In the genomic region with DNA sequence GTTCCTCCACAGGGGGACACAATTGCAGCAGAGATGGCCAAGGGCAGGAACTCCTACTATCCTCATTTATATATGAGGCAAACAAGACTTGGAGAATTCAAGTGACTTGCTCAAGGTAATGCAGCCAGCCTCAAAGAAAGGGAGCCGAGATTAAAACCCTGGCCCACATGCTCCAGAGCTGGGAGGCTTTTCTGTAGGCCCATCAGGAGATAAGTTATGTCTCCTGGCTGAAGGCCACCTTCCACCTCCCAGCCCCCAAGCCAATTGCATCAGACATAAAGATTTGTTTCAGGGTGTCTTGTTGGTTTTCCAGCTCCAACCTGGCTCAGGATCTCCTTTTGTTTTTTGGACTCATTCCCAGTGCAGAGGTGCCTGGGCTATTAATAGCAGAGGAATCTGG, we compare ENCODE assay signal across 16 cellular contexts. TPM values are rescaled to one million over a fixed set of nuclear protein-coding genes. Genes with fewer than 3 reads are reported as not detected.
DNase-seq lines count a peak whose midpoint lies in the region; ATAC-seq and TF ChIP-seq lines count a peak whose summit lies in the region.
"Had no signal": no experiment of that assay in that cellular context is flagged by ENCODE, and none has a peak within 500 bp of the region (broad histone marks: within the 10 kb centered on the region; RNA-seq: fewer than 3 reads in every experiment).

No MANE protein-coding gene starts in this region.

- H3K27me3 Mint-ChIP-seq in activated CD8-positive, alpha-beta memory T cell treated with anti-CD3 and anti-CD28 coated beads, Interleukin-2, amount 10 ng/mL, durations not matched to agents 7 days and 5 days, result peaks cover 26% of the 10 kb centered on the region
- H3K27me3 Mint-ChIP-seq in activated B cell treated with CpG ODN at 0.5 μM for 24 hours, result peaks cover 10% of the 10 kb centered on the region

- H3K27ac ChIP-seq in mesenchymal stem cell (ENCODE audit: low read length, poor library complexity, severe bottlenecking), result no peak overlapping the region
- no peak overlapping the region for H3K27ac ChIP-seq in tibial artery

- no peak overlapping the region for H3K27ac Mint-ChIP-seq in activated CD8-positive, alpha-beta memory T cell treated with anti-CD3 and anti-CD28 coated beads, Interleukin-2, amount 10 ng/mL, durations not matched to agents 7 days and 5 days
- peak overlapping the region; percentile 42 for H3K27ac Mint-ChIP-seq in activated B cell treated with CpG ODN at 0.5 μM for 24 hours
- H3K27ac Mint-ChIP-seq: CD4-positive, alpha-beta T cell had no signal

- H2BK120ac ChIP-seq in mesenchymal stem cell (ENCODE audit: low read depth, low read length), result no peak overlapping the region

- H2AFZ ChIP-seq in mesenchymal stem cell (ENCODE audit: low read depth, low read length), result no peak overlapping the region

- H3K4ac ChIP-seq in mesenchymal stem cell (ENCODE audit: low read depth in 1 of 2, low read length in 2 of 2), result no peak overlapping the region

- H3K4me1 Mint-ChIP-seq in activated CD8-positive, alpha-beta memory T cell treated with anti-CD3 and anti-CD28 coated beads, Interleukin-2, amount 10 ng/mL, durations not matched to agents 7 days and 5 days, result peaks cover 2% of the 10 kb centered on the region
- H3K4me1 Mint-ChIP-seq in activated B cell treated with CpG ODN at 0.5 μM for 24 hours, result peaks cover 27% of the 10 kb centered on the region

- ATAC-seq in activated CD8-positive, alpha-beta memory T cell treated with anti-CD3 and anti-CD28 coated beads, Interleukin-2, amount 10 ng/mL, durations not matched to agents 7 days and 5 days, result no peak
- ATAC-seq in activated B cell treated with CpG ODN at 0.5 μM for 24 hours (ENCODE audit: low read depth), result no peak

- peaks cover 68 to 74% of the 10 kb centered on the region in 2 experiments for H3K27me3 ChIP-seq in mesenchymal stem cell (ENCODE audit: control insufficient read depth in 1 of 2, insufficient read depth in 1 of 2, low read length in 2 of 2)
- H3K27me3 ChIP-seq in tibial artery, result peaks cover 0 to 7% of the 10 kb centered on the region in 2 donors
- H3K27me3 ChIP-seq: BE2C had no signal

- H3K79me1 ChIP-seq in mesenchymal stem cell (replicated peaks; ENCODE audit: low read length, poor library complexity, severe bottlenecking), result no peaks in the 10 kb centered on the region

- H2BK15ac ChIP-seq in mesenchymal stem cell (ENCODE audit: low read depth, poor library complexity, severe bottlenecking), result peak overlapping the region; percentile 19

- TF ChIP-seq CTCF in activated B cell treated with CpG ODN at 0.5 μM for 24 hours (IDR thresholded peaks at IDR 0.05), result no peak
- TF ChIP-seq CTCF in tibial artery (IDR thresholded peaks at IDR 0.05), result no peak

- no peak overlapping the region for H2AK5ac ChIP-seq in mesenchymal stem cell (ENCODE audit: low read length, severe bottlenecking)

- H3K4me3 ChIP-seq in mesenchymal stem cell (ENCODE audit: insufficient read depth in 1 of 2, low read depth in 1 of 2, low read length in 2 of 2) (no peak overlapping the region), tibial artery (no peak overlapping the region)

- H2BK12ac ChIP-seq in mesenchymal stem cell (ENCODE audit: low read length in 2 of 2), result no peak overlapping the region

- POLR2A ChIA-PET in activated B cell treated with CpG ODN at 0.5 μM for 24 hours (lab: Charles Lee), result no interaction called here

- no peak overlapping the region for H3K18ac ChIP-seq in mesenchymal stem cell (ENCODE audit: low read depth in 1 of 2, low read length in 2 of 2)

- H3K36me3 Mint-ChIP-seq in activated CD8-positive, alpha-beta memory T cell treated with anti-CD3 and anti-CD28 coated beads, Interleukin-2, amount 10 ng/mL, durations not matched to agents 7 days and 5 days, result no peaks in the 10 kb centered on the region
- no peaks in the 10 kb centered on the region for H3K36me3 Mint-ChIP-seq in activated B cell treated with CpG ODN at 0.5 μM for 24 hours (ENCODE audit: low read depth)

- CTCF ChIA-PET in activated CD8-positive, alpha-beta memory T cell treated with anti-CD3 and anti-CD28 coated beads, Interleukin-2, amount 10 ng/mL, durations not matched to agents 7 days and 5 days (lab: Charles Lee), result no interaction called here
- CTCF ChIA-PET in activated B cell treated with CpG ODN at 0.5 μM for 24 hours (lab: Charles Lee), result no interaction called here

- no peak overlapping the region for H3K4me2 ChIP-seq in mesenchymal stem cell (ENCODE audit: low read length, poor library complexity, severe bottlenecking)

- H3K36me3 ChIP-seq in mesenchymal stem cell (ENCODE audit: control insufficient read depth in 1 of 2, insufficient read depth in 2 of 2, low read depth in 1 of 2, low read length in 2 of 2) (no peaks in the 10 kb centered on the region), tibial artery (no peaks in the 10 kb centered on the region)
- H3K36me3 ChIP-seq: BE2C had no signal

- no peak overlapping the region for H4K8ac ChIP-seq in mesenchymal stem cell (ENCODE audit: low read length)

- H3K4me3 Mint-ChIP-seq in activated CD8-positive, alpha-beta memory T cell treated with anti-CD3 and anti-CD28 coated beads, Interleukin-2, amount 10 ng/mL, durations not matched to agents 7 days and 5 days, result no peak overlapping the region
- H3K4me3 Mint-ChIP-seq in activated B cell treated with CpG ODN at 0.5 μM for 24 hours, result no peak overlapping the region
- H3K4me3 Mint-ChIP-seq: CD4-positive, alpha-beta T cell had no signal

- peak; percentile 11 for DNase-seq in activated CD8-positive, alpha-beta memory T cell treated with anti-CD3 and anti-CD28 coated beads, Interleukin-2, amount 10 ng/mL, durations not matched to agents 7 days and 5 days
- no peak for DNase-seq in activated CD8-positive, alpha-beta memory T cell treated with anti-CD3 and anti-CD28 coated beads, Interleukin-2, amount 50 U/mL, for 48 hours
- DNase-seq in activated B cell treated with CpG ODN at 0.5 μM for 24 hours (no peak), mesenchymal stem cell (no peak), tibial artery (peak; percentile 1 to 29), DMS79 (lab: John Stamatoyannopoulos, UW) (no peak), NCI-H69 (lab: John Stamatoyannopoulos, UW) (no peak)
- DNase-seq: BE2C, NCI-H1105, NCI-H2081 treated with DMSO at 0.1 percent for 48 hours, NCI-H510A treated with DMSO at 0.1 percent for 48 hours, SHP77 had no signal

- H3K14ac ChIP-seq in mesenchymal stem cell (ENCODE audit: low read length in 2 of 2), result no peak overlapping the region

- H3K9me3 ChIP-seq in mesenchymal stem cell (ENCODE audit: control insufficient read depth, low read length) (no peaks in the 10 kb centered on the region), tibial artery (no peaks in the 10 kb centered on the region)
- H3K9me3 ChIP-seq: BE2C, Caco-2 had no signal

- H3K9ac ChIP-seq in mesenchymal stem cell (ENCODE audit: low read length), result no peak overlapping the region

- H3K4me1 ChIP-seq in mesenchymal stem cell (ENCODE audit: control insufficient read depth, insufficient read depth, low read depth, low read length) (no peaks in the 10 kb centered on the region), tibial artery (no peaks in the 10 kb centered on the region)
- H3K4me1 ChIP-seq: Caco-2 had no signal

- no peaks in the 10 kb centered on the region for H3K9me3 Mint-ChIP-seq in activated CD8-positive, alpha-beta memory T cell treated with anti-CD3 and anti-CD28 coated beads, Interleukin-2, amount 10 ng/mL, durations not matched to agents 7 days and 5 days (ENCODE audit: low read depth)
- no peaks in the 10 kb centered on the region for H3K9me3 Mint-ChIP-seq in activated B cell treated with CpG ODN at 0.5 μM for 24 hours
- H3K9me3 Mint-ChIP-seq: CD4-positive, alpha-beta T cell had no signal

- H3K23ac ChIP-seq in mesenchymal stem cell (ENCODE audit: low read length in 2 of 2), result no peak overlapping the region

- 80% methylated on average over 1 of the region's 1 CpG for WGBS in mesenchymal stem cell

- intact Hi-C loops in activated B cell treated with CpG ODN at 0.5 μM for 24 hours (cut with micrococcal nuclease) (no loop called here), tibial artery (cut with DNase I; ENCODE audit: low total_unique reads) (no loop called here)

- H4K91ac ChIP-seq in mesenchymal stem cell (ENCODE audit: low read length), result no peak overlapping the region

- H2BK5ac ChIP-seq in mesenchymal stem cell (ENCODE audit: low read depth, low read length, poor library complexity, severe bottlenecking), result no peak overlapping the region

RNA-seq across cellular contexts. Expression of gene SMIM38, which starts 59.5 kb away (rescaled TPM):
- total RNA-seq in activated CD8-positive, alpha-beta memory T cell treated with anti-CD3 and anti-CD28 coated beads, Interleukin-2, amount 10 ng/mL, durations not matched to agents 7 days and 5 days, result under 1 TPM; 0.26 to 0.56 TPM
- 2.2 and 2.7 TPM in 2 replicates for total RNA-seq in activated B cell treated with CpG ODN at 0.5 μM for 24 hours
- polyA plus RNA-seq in mesenchymal stem cell (2013, experiment 1 of 2), result 0.03 TPM
- 0.01 TPM for polyA plus RNA-seq in mesenchymal stem cell (2013, experiment 2 of 2)
- total RNA-seq: LHCN-M2, RPMI7951 had no signal

Comparison
In these comparisons a context has a peak if more than half of its experiments do, and no peak if none do; other contexts are left out.
1. DNase-seq: peak in activated CD8-positive, alpha-beta memory T cell treated with anti-CD3 and anti-CD28 coated beads, Interleukin-2, amount 10 ng/mL, durations not matched to agents 7 days and 5 days (single experiment) and tibial artery (2 of 2); none in activated CD8-positive, alpha-beta memory T cell treated with anti-CD3 and anti-CD28 coated beads, Interleukin-2, amount 50 U/mL, for 48 hours (single experiment), activated B cell treated with CpG ODN at 0.5 μM for 24 hours (single experiment), mesenchymal stem cell (single experiment), DMS79 (single experiment) and NCI-H69 (single experiment).